ENCODE assay signal across 9 cellular contexts in the genomic region with DNA sequence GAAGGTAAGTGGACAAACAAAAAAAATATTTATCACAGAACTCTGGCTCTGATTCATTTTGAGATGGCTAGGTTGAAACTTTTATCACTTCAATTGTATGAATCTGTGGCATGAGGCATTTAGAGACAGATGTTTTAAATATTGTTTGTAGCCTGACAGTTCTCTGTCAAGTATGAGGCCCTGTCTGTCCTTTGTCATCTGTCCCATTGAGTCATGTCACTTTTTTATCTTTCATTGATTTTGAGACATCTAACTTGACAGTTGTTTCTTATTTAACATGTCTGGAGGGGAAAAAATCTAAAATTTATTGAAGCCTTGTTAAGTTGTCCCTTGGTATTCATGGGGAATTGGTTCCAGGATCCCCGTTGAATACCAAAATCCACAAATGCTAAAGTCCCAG.
"Had no signal": no experiment of that assay in that cellular context is flagged by ENCODE, and none has a peak within 500 bp of the region (broad histone marks: within the 10 kb centered on the region; RNA-seq: fewer than 3 reads in every experiment).

No MANE protein-coding gene starts in this region.

- H3K4me2 ChIP-seq: GM23338 had no signal

- H3K4me3 ChIP-seq: GM23248, GM23338, HAP-1 had no signal

- H3K36me3 ChIP-seq: HAP-1 had no signal

- H2AFZ ChIP-seq: GM23248, GM23338 had no signal

- ATAC-seq: GM23338, HCT116 had no signal

- H3K4me1 ChIP-seq: HAP-1 had no signal

- DNase-seq: GM23248, GOT3, H7, H9, HCEC 1CT, HFFc6 had no signal

- H3K9ac ChIP-seq: GM23248 had no signal

- H3K27ac ChIP-seq: GM23248 had no signal

- H3K9me3 ChIP-seq: HAP-1 had no signal
